11 cellular contexts compared by ENCODE assay signal in genomic region chr13:52162279-52163101, GRCh38. TPM values are rescaled to one million over a fixed set of nuclear protein-coding genes. Genes with fewer than 3 reads are reported as not detected.
A peak's percentile ranks its signal among the peaks of the same experiment; 100 is the strongest.
DNase-seq lines count a peak whose midpoint lies in the region; ATAC-seq, FAIRE-seq and TF ChIP-seq lines count a peak whose summit lies in the region.
"Had no signal": no experiment of that assay in that cellular context is flagged by ENCODE, and none has a peak within 500 bp of the region (broad histone marks: within the 10 kb centered on the region; RNA-seq: fewer than 3 reads in every experiment).

No MANE protein-coding gene starts in this region.

- FAIRE-seq in urothelium cell line (lab: Jason Lieb, UNC), result no peak

- no peak for DNase-seq in stimulated activated naive CD8-positive, alpha-beta T cell treated with anti-CD3 and anti-CD28 coated beads, Interleukin-15, Interleukin-2, amounts not matched to agents 100 U/mL and 50 U/mL, for 24 hours
- no peak for DNase-seq in stimulated activated naive CD8-positive, alpha-beta T cell treated with anti-CD3 and anti-CD28 coated beads, Interleukin-15, amount 100 ng/mL, for 72 hours
- DNase-seq in chondrocyte (ENCODE audit: low spot score) (no peak), mesenchymal stem cell (peak; percentile 53), urothelium cell line (ENCODE audit: low spot score) (peak; percentile 24), islet precursor cell (no peak), NCI-H526 (lab: John Stamatoyannopoulos, UW) (no peak)

- H2BK5ac ChIP-seq in mesenchymal stem cell (ENCODE audit: low read depth, low read length, poor library complexity, severe bottlenecking), result no peak overlapping the region

- peak; percentile 24 for ATAC-seq in stimulated activated naive CD8-positive, alpha-beta T cell treated with anti-CD3 and anti-CD28 coated beads, Interleukin-15, Interleukin-2, amounts not matched to agents 100 U/mL and 50 U/mL, for 24 hours
- no peak for ATAC-seq in stimulated activated naive CD8-positive, alpha-beta T cell treated with anti-CD3 and anti-CD28 coated beads, Interleukin-15, amount 100 ng/mL, for 72 hours
- ATAC-seq in HG03039 (IDR thresholded peaks at IDR 0.05; ENCODE audit: unreplicated experiment), result no peak
- ATAC-seq: activated CD4-positive, CD25-positive, alpha-beta regulatory T cell treated with anti-CD3 and anti-CD28 coated beads, Interleukin-2, amount 50 U/mL, for 24 hours had no signal

- no peak overlapping the region for H3K23ac ChIP-seq in mesenchymal stem cell (ENCODE audit: low read length in 2 of 2)

- no peak overlapping the region for H3K4me2 ChIP-seq in mesenchymal stem cell (ENCODE audit: low read length, poor library complexity, severe bottlenecking)

- H3K27ac Mint-ChIP-seq in stimulated activated naive CD8-positive, alpha-beta T cell treated with anti-CD3 and anti-CD28 coated beads, Interleukin-15, amount 100 ng/mL, for 72 hours, result no peak overlapping the region
- H3K27ac Mint-ChIP-seq in chondrocyte (ENCODE audit: unreplicated experiment), result peak overlapping the region; percentile 58
- H3K27ac Mint-ChIP-seq: activated naive CD4-positive, alpha-beta T cell treated with anti-CD3 and anti-CD28 coated beads, Interleukin-2, amount 50 U/mL, for 24 hours had no signal

- no peak overlapping the region for H3K14ac ChIP-seq in mesenchymal stem cell (ENCODE audit: low read length in 2 of 2)

- H3K27ac ChIP-seq in mesenchymal stem cell (ENCODE audit: low read length, poor library complexity, severe bottlenecking), result peak overlapping the region; percentile 59
- H3K27ac ChIP-seq: neutrophil had no signal

- no peak overlapping the region for H2BK15ac ChIP-seq in mesenchymal stem cell (ENCODE audit: low read depth, poor library complexity, severe bottlenecking)

- H4K91ac ChIP-seq in mesenchymal stem cell (ENCODE audit: low read length), result no peak overlapping the region

- H3K18ac ChIP-seq in mesenchymal stem cell (ENCODE audit: low read depth in 1 of 2, low read length in 2 of 2), result no peak overlapping the region

- H3K9me3 ChIP-seq in mesenchymal stem cell (ENCODE audit: control insufficient read depth, low read length), result no peaks in the 10 kb centered on the region
- H3K9me3 ChIP-seq: neutrophil had no signal

- H4K8ac ChIP-seq in mesenchymal stem cell (ENCODE audit: low read length), result no peak overlapping the region

- no peak overlapping the region for H2AFZ ChIP-seq in mesenchymal stem cell (ENCODE audit: low read depth, low read length)

- WGBS in mesenchymal stem cell, result 96% methylated on average over 2 of the region's 5 CpGs

- peaks cover 11% of the 10 kb centered on the region for H3K27me3 Mint-ChIP-seq in stimulated activated naive CD8-positive, alpha-beta T cell treated with anti-CD3 and anti-CD28 coated beads, Interleukin-15, amount 100 ng/mL, for 72 hours
- no peaks in the 10 kb centered on the region for H3K27me3 Mint-ChIP-seq in chondrocyte (ENCODE audit: low read depth)
- H3K27me3 Mint-ChIP-seq: activated naive CD4-positive, alpha-beta T cell treated with anti-CD3 and anti-CD28 coated beads, Interleukin-2, amount 50 U/mL, for 24 hours had no signal

- H2BK12ac ChIP-seq in mesenchymal stem cell (ENCODE audit: low read length in 2 of 2), result no peak overlapping the region

- H3K9me3 Mint-ChIP-seq in stimulated activated naive CD8-positive, alpha-beta T cell treated with anti-CD3 and anti-CD28 coated beads, Interleukin-15, amount 100 ng/mL, for 72 hours, result no peaks in the 10 kb centered on the region
- no peaks in the 10 kb centered on the region for H3K9me3 Mint-ChIP-seq in chondrocyte (ENCODE audit: low read depth)
- H3K9me3 Mint-ChIP-seq: activated naive CD4-positive, alpha-beta T cell treated with anti-CD3 and anti-CD28 coated beads, Interleukin-2, amount 50 U/mL, for 24 hours had no signal

- no peak overlapping the region for H3K4me3 Mint-ChIP-seq in stimulated activated naive CD8-positive, alpha-beta T cell treated with anti-CD3 and anti-CD28 coated beads, Interleukin-15, amount 100 ng/mL, for 72 hours
- H3K4me3 Mint-ChIP-seq in chondrocyte (ENCODE audit: unreplicated experiment), result no peak overlapping the region
- H3K4me3 Mint-ChIP-seq: activated naive CD4-positive, alpha-beta T cell treated with anti-CD3 and anti-CD28 coated beads, Interleukin-2, amount 50 U/mL, for 24 hours had no signal

- no peak overlapping the region for H3K4ac ChIP-seq in mesenchymal stem cell (ENCODE audit: low read depth in 1 of 2, low read length in 2 of 2)

- H3K9ac ChIP-seq in mesenchymal stem cell (ENCODE audit: low read length), result no peak overlapping the region

- H3K4me1 ChIP-seq in mesenchymal stem cell (ENCODE audit: control insufficient read depth, insufficient read depth, low read depth, low read length), result peaks cover 9% of the 10 kb centered on the region

- H3K79me1 ChIP-seq in mesenchymal stem cell (replicated peaks; ENCODE audit: low read length, poor library complexity, severe bottlenecking), result no peaks in the 10 kb centered on the region

- no peaks in the 10 kb centered on the region for H3K27me3 ChIP-seq in mesenchymal stem cell (ENCODE audit: control insufficient read depth in 1 of 2, insufficient read depth in 1 of 2, low read length in 2 of 2)

- no peak for TF ChIP-seq CTCF in chondrocyte (IDR thresholded peaks at IDR 0.05)

- no peak overlapping the region for H3K4me3 ChIP-seq in mesenchymal stem cell (ENCODE audit: insufficient read depth in 1 of 2, low read depth in 1 of 2, low read length in 2 of 2)

- peaks cover 4% of the 10 kb centered on the region for H3K36me3 Mint-ChIP-seq in chondrocyte (ENCODE audit: low read depth)

- H3K36me3 ChIP-seq in mesenchymal stem cell (ENCODE audit: control insufficient read depth in 1 of 2, insufficient read depth in 2 of 2, low read depth in 1 of 2, low read length in 2 of 2), result peaks cover 7 to 16% of the 10 kb centered on the region in 2 experiments

- no peak overlapping the region for H2BK120ac ChIP-seq in mesenchymal stem cell (ENCODE audit: low read depth, low read length)

- peaks cover 37% of the 10 kb centered on the region for H3K4me1 Mint-ChIP-seq in stimulated activated naive CD8-positive, alpha-beta T cell treated with anti-CD3 and anti-CD28 coated beads, Interleukin-15, amount 100 ng/mL, for 72 hours
- H3K4me1 Mint-ChIP-seq in chondrocyte (ENCODE audit: low read depth), result peaks cover 36% of the 10 kb centered on the region

- H2AK5ac ChIP-seq in mesenchymal stem cell (ENCODE audit: low read length, severe bottlenecking), result no peak overlapping the region

RNA-seq across cellular contexts. Expression of gene NEK3, which starts 3.1 kb away (rescaled TPM):
- total RNA-seq in chondrocyte, result 14.6 to 14.8 TPM (median 14.8 TPM) in 3 replicates
- polyA plus RNA-seq in mesenchymal stem cell (2013, experiment 1 of 2), result 14.3 TPM
- polyA plus RNA-seq in mesenchymal stem cell (2013, experiment 2 of 2), result 12.9 TPM

RNA-seq across cellular contexts. Expression of gene NEK5, which starts 33.6 kb away (rescaled TPM):
- total RNA-seq in chondrocyte, result 0.15 to 0.68 TPM (median 0.40 TPM) in 3 replicates
- 0.03 TPM for polyA plus RNA-seq in mesenchymal stem cell (2013, experiment 1 of 2)
- 0.04 TPM for polyA plus RNA-seq in mesenchymal stem cell (2013, experiment 2 of 2)

Comparison
In these comparisons a context has a peak if more than half of its experiments do, and no peak if none do; other contexts are left out.
1. DNase-seq: peak in mesenchymal stem cell (single experiment) and urothelium cell line (single experiment); none in stimulated activated naive CD8-positive, alpha-beta T cell treated with anti-CD3 and anti-CD28 coated beads, Interleukin-15, Interleukin-2, amounts not matched to agents 100 U/mL and 50 U/mL, for 24 hours (single experiment), stimulated activated naive CD8-positive, alpha-beta T cell treated with anti-CD3 and anti-CD28 coated beads, Interleukin-15, amount 100 ng/mL, for 72 hours (0 of 2), chondrocyte (single experiment), islet precursor cell (single experiment) and NCI-H526 (0 of 2).